ENCODE assay signal across 8 cellular contexts in genomic region chr1:57422271-57423134, GRCh38. TPM values are rescaled to one million over a fixed set of nuclear protein-coding genes. Genes with fewer than 3 reads are reported as not detected.
DNase-seq lines count a peak whose midpoint lies in the region; ATAC-seq and TF ChIP-seq lines count a peak whose summit lies in the region.

No MANE protein-coding gene starts in this region.

- H3K4me3 ChIP-seq in astrocyte of the cerebellum (ENCODE audit: low read depth, low read length) (peak overlapping the region; percentile 50), testis (peak overlapping the region; percentile 41 to 52), Karpas-422 (ENCODE audit: low read length) (no peak overlapping the region)

- TF ChIP-seq CTCF in astrocyte of the cerebellum (IDR thresholded peaks at IDR 0.05; ENCODE audit: low read depth, low read length, missing control alignments) (peak; percentile 39), testis (IDR thresholded peaks at IDR 0.05) (no peak)

- H3K27ac ChIP-seq in testis (no peak overlapping the region), Karpas-422 (ENCODE audit: low read length) (no peak overlapping the region)

- peaks cover 5% of the 10 kb centered on the region for H3K4me1 Mint-ChIP-seq in activated CD4-positive, alpha-beta T cell treated with anti-CD3 and anti-CD28 coated beads for 36 hours

- 0 to 2% methylated on average over 36 to 64 of the region's 66 CpGs for WGBS in testis, 2 donors

- no peaks in the 10 kb centered on the region for H3K9me3 Mint-ChIP-seq in activated CD4-positive, alpha-beta T cell treated with anti-CD3 and anti-CD28 coated beads for 36 hours (ENCODE audit: low read depth)

- H3K36me3 ChIP-seq in testis (ENCODE audit: low read depth, missing control alignments), result no peaks in the 10 kb centered on the region
- no peaks in the 10 kb centered on the region for H3K36me3 ChIP-seq in Karpas-422 (ENCODE audit: insufficient read depth, low read length)

- intact Hi-C loops in activated CD4-positive, alpha-beta T cell treated with anti-CD3 and anti-CD28 coated beads for 36 hours (cut with DNase I, micrococcal nuclease), result no loop called here
- intact Hi-C loops in testis (cut with DNase I; ENCODE audit: low total_unique reads), result no loop called here

- no peak for TF ChIP-seq POLR2A in testis (IDR thresholded peaks at IDR 0.05)

- H3K9me3 ChIP-seq in testis (no peaks in the 10 kb centered on the region), Karpas-422 (ENCODE audit: low read length) (no peaks in the 10 kb centered on the region)

- H3K27me3 ChIP-seq in testis, result no peaks in the 10 kb centered on the region
- H3K27me3 ChIP-seq in Karpas-422 (ENCODE audit: low read length), result no peaks in the 10 kb centered on the region

- POLR2A ChIA-PET in activated CD4-positive, alpha-beta T cell treated with anti-CD3 and anti-CD28 coated beads for 36 hours (lab: Charles Lee), result no interaction called here

- no peak overlapping the region for H3K4me2 ChIP-seq in Karpas-422 (ENCODE audit: low read depth, low read length, poor library complexity, severe bottlenecking)

- H3K36me3 Mint-ChIP-seq in activated CD4-positive, alpha-beta T cell treated with anti-CD3 and anti-CD28 coated beads for 36 hours (ENCODE audit: low read depth), result no peaks in the 10 kb centered on the region

- peak; percentile 7 for DNase-seq in activated CD4-positive, alpha-beta T cell treated with anti-CD3 and anti-CD28 coated beads for 36 hours
- DNase-seq in activated CD4-positive, alpha-beta T cell treated with anti-CD3 and anti-CD28 coated beads for 1 hour, result no peak
- no peak for DNase-seq in astrocyte of the cerebellum (ENCODE audit: low read depth)
- peak; percentile 13 for DNase-seq in inferior parietal cortex (ENCODE audit: extremely low spot score)
- DNase-seq in testis, result no peak
- DNase-seq in cortex of kidney (lab: John Stamatoyannopoulos, UW), result no peak
- no peak for DNase-seq in Karpas-422

- H3K9ac ChIP-seq in Karpas-422 (ENCODE audit: low read length), result no peak overlapping the region

- peaks cover 58% of the 10 kb centered on the region for H3K27me3 Mint-ChIP-seq in activated CD4-positive, alpha-beta T cell treated with anti-CD3 and anti-CD28 coated beads for 36 hours

- H3K9me2 ChIP-seq in Karpas-422 (replicated peaks; ENCODE audit: insufficient read depth, low read length), result no peaks in the 10 kb centered on the region

- H3K4me1 ChIP-seq in testis (peaks cover 7% of the 10 kb centered on the region), Karpas-422 (ENCODE audit: low read length) (no peaks in the 10 kb centered on the region)

- no peak overlapping the region for H3K27ac Mint-ChIP-seq in activated CD4-positive, alpha-beta T cell treated with anti-CD3 and anti-CD28 coated beads for 36 hours

- CTCF ChIA-PET in activated CD4-positive, alpha-beta T cell treated with anti-CD3 and anti-CD28 coated beads for 36 hours (lab: Charles Lee), result no interaction called here

- no peak for ATAC-seq in activated CD4-positive, alpha-beta T cell treated with anti-CD3 and anti-CD28 coated beads for 36 hours
- no peak for ATAC-seq in HG03175 (IDR thresholded peaks at IDR 0.05; ENCODE audit: unreplicated experiment)

- no peaks in the 10 kb centered on the region for H4K20me1 ChIP-seq in Karpas-422 (ENCODE audit: insufficient read depth, low read depth, low read length)

- no peak overlapping the region for H2AFZ ChIP-seq in Karpas-422 (ENCODE audit: low read length)

- in situ Hi-C loops in astrocyte of the cerebellum (cut with HindIII; ENCODE audit: low sequenced_read_pairs), result no loop called here

- H3K79me2 ChIP-seq in Karpas-422 (ENCODE audit: low read length), result no peaks in the 10 kb centered on the region

- no peak overlapping the region for H3K4me3 Mint-ChIP-seq in activated CD4-positive, alpha-beta T cell treated with anti-CD3 and anti-CD28 coated beads for 36 hours

RNA-seq across cellular contexts. Expression of gene DAB1, which starts 1.4 kb away (rescaled TPM):
- under 1 TPM in 1 of 2 experiments, not detected in 1; 0.11 TPM for total RNA-seq in activated CD4-positive, alpha-beta T cell treated with anti-CD3 and anti-CD28 coated beads for 36 hours
- 1 to 10 TPM in 1 of 2 donors, under 1 TPM in 1; 0.79 to 1.2 TPM for total RNA-seq in testis
- polyA plus RNA-seq in testis (ENCODE audit: insufficient read depth, low read depth, low replicate concordance), result 1.7 TPM
- total RNA-seq in Karpas-422 (2014; rRNA removed; shearing (Covaris generic); ENCODE audit: low replicate concordance), result 0.78 and 0.83 TPM in 2 replicates

Comparison
In these comparisons a context has a peak if more than half of its experiments do, and no peak if none do; other contexts are left out.
1. DNase-seq: peak in activated CD4-positive, alpha-beta T cell treated with anti-CD3 and anti-CD28 coated beads for 36 hours (single experiment) and inferior parietal cortex (single experiment); none in activated CD4-positive, alpha-beta T cell treated with anti-CD3 and anti-CD28 coated beads for 1 hour (single experiment), astrocyte of the cerebellum (single experiment), testis (single experiment), cortex of kidney (single experiment) and Karpas-422 (single experiment).